Comparison of ENCODE assay signal across 1 cellular context in genomic region chr22:23142546-23143105, GRCh38.
TF ChIP-seq lines count a peak whose summit lies in the region.

No MANE protein-coding gene starts in this region.

TF ChIP-seq in GM23338, 12 proteins besides CTCF, POLR2A, EP300 and RAD21 (continued from another document):
- no peak for TF ChIP-seq REST (IDR thresholded peaks at IDR 0.05; ENCODE audit: unreplicated experiment)
- no peak for TF ChIP-seq EZH2 (IDR thresholded peaks at IDR 0.05; ENCODE audit: low read depth, unreplicated experiment)
- TF ChIP-seq ZNF114 (CRISPR knock-in tag; IDR thresholded peaks at IDR 0.05): no peak
- TF ChIP-seq, protein P1, sequence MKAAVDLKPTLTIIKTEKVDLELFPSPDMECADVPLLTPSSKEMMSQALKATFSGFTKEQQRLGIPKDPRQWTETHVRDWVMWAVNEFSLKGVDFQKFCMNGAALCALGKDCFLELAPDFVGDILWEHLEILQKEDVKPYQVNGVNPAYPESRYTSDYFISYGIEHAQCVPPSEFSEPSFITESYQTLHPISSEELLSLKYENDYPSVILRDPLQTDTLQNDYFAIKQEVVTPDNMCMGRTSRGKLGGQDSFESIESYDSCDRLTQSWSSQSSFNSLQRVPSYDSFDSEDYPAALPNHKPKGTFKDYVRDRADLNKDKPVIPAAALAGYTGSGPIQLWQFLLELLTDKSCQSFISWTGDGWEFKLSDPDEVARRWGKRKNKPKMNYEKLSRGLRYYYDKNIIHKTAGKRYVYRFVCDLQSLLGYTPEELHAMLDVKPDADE (IDR thresholded peaks at IDR 0.05): no peak
- no peak for TF ChIP-seq EZH2phosphoT487 (IDR thresholded peaks at IDR 0.05; ENCODE audit: unreplicated experiment)
- TF ChIP-seq JUNB (IDR thresholded peaks at IDR 0.05; ENCODE audit: unreplicated experiment): no peak
